Comparison of ENCODE assay signal across 8 cellular contexts in the genomic region with DNA sequence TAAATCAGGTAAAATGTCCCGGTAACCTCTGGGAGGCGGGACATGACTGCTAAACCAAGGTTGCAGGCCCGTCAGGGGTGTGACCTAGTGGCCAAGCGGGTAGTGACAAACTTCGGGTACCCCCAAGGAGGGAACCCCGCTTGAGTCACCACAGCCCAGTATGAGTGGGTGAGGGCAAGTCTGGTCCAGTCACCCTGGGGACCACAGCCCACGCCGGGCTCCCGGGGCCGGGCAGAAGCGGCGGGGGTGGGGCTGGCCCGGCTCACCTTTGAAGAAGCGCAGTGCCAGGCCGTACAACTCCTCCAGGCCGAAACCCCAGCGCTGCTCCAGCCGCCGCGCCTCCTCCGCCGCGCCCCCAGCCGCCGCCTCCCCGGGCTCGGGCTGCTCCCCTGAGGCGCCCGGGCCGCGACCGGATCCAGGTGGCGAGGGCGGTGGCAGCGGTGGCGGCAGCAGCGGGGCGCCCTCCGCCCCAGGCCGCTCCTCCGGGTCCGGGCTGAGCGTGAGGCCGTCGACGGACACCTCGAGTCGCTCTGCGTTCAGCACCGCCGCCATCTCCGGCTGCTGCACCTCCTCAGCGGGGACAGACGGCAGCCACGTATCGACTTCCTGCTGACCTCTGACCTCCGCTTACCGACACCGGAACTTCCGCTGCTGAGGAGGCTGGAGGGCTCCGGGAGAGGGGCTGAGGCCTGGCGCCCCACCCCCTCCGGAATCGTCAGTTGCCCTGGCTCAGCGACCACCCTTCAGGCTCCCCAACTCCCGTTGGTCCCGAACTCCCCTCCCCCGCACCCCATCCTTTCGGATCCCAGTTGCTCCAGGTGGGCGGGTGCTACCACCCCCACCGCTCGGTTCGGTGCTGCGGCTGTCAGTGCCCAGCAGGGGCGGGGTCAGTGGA. TPM values are rescaled to one million over a fixed set of nuclear protein-coding genes. Genes with fewer than 3 reads are reported as not detected.
A peak's percentile ranks its signal among the peaks of the same experiment; 100 is the strongest.
DNase-seq lines count a peak whose midpoint lies in the region; ATAC-seq and TF ChIP-seq lines count a peak whose summit lies in the region.

A gene (minus strand): TSS at position 618 of the 895 bp plus-strand sequence. CDS start 66 bp downstream, at position 552.

- peaks cover 14 to 48% of the 10 kb centered on the region in 2 donors for H3K4me1 ChIP-seq in left lung

- H3K27me3 ChIP-seq in left lung, result no peaks in the 10 kb centered on the region

- H3K27ac ChIP-seq in C4-2B (peak within 1 kb of the TSS; percentile 83), left lung (peak within 1 kb of the TSS; percentile 91 to 93)

- DNase-seq in NCI-H748 treated with DMSO at 0.1 percent for 48 hours (lab: John Stamatoyannopoulos, UW) (peak; percentile 29), dedifferentiated amniotic fluid mesenchymal stem cell (ENCODE audit: extremely low spot score) (peak; percentile 66), left lung (peak; percentile 92 to 95)
- peak; percentile 80 for DNase-seq in activated CD4-positive, alpha-beta T cell treated with anti-CD3 and anti-CD28 coated beads, Interleukin-2, amount 50 U/mL, for 1 hour
- peak; percentile 76 for DNase-seq in stimulated activated CD4-positive, alpha-beta T cell treated with anti-CD3 and anti-CD28 coated beads, Interleukin-2, amount 100 ng/mL, for 4 hours (ENCODE audit: low read depth)

- no peaks in the 10 kb centered on the region for H3K36me3 ChIP-seq in left lung

- H3K9me3 ChIP-seq in left lung, result no peaks in the 10 kb centered on the region

- intact Hi-C loops in left lung (cut with DNase I), result no loop called here

- peak within 1 kb of the TSS; percentile 74 to 90 for H3K4me3 ChIP-seq in left lung

- ATAC-seq in GM19395 (IDR thresholded peaks at IDR 0.05; ENCODE audit: unreplicated experiment), result peak; percentile 97
- ATAC-seq in HG03558 (IDR thresholded peaks at IDR 0.05; ENCODE audit: extremely low read depth, unreplicated experiment), result peak; percentile 82
- ATAC-seq in left lung, result peak; percentile 95

- TF ChIP-seq CTCF in C4-2B (conservative IDR thresholded peaks at IDR 0.05), result no peak; the same call in 1 of the 2 replicates
- no peak for TF ChIP-seq CTCF in left lung (IDR thresholded peaks at IDR 0.05)

RNA-seq across cellular contexts. Expression of the gene that starts here (rescaled TPM):
- 10 to 100 TPM; 43.2 to 48.2 TPM for total RNA-seq in left lung

Comparison
In these comparisons a context has a peak if more than half of its experiments do, and no peak if none do; other contexts are left out.
1. Peak in every context shown above with its lines: DNase-seq, ATAC-seq, H3K4me3 ChIP-seq and H3K27ac ChIP-seq.
2. DNase-seq: peak in every context shown above with its lines; median percentile 94 in left lung; 80 in activated CD4-positive, alpha-beta T cell treated with anti-CD3 and anti-CD28 coated beads, Interleukin-2, amount 50 U/mL, for 1 hour; 76 in stimulated activated CD4-positive, alpha-beta T cell treated with anti-CD3 and anti-CD28 coated beads, Interleukin-2, amount 100 ng/mL, for 4 hours; 66 in dedifferentiated amniotic fluid mesenchymal stem cell; 29 in NCI-H748 treated with DMSO at 0.1 percent for 48 hours.